ENCODE assay signal across 21 cellular contexts in genomic region chr6:10894958-10895357, GRCh38. TPM values are rescaled to one million over a fixed set of nuclear protein-coding genes. Genes with fewer than 3 reads are reported as not detected.
DNase-seq lines count a peak whose midpoint lies in the region; ATAC-seq, FAIRE-seq and TF ChIP-seq lines count a peak whose summit lies in the region.
"Had no signal": no experiment of that assay in that cellular context is flagged by ENCODE, and none has a peak within 500 bp of the region (broad histone marks: within the 10 kb centered on the region; RNA-seq: fewer than 3 reads in every experiment).

No MANE protein-coding gene starts in this region.

- no peaks in the 10 kb centered on the region for H3K36me3 ChIP-seq in BLaER1 treated with 17β-estradiol and CSF1 and Interleukin-3, amounts not matched to agents 10 nM and 100 nM
- peaks cover 3 to 19% of the 10 kb centered on the region in 2 experiments for H3K36me3 ChIP-seq in HEK293 (ENCODE audit: control insufficient read depth in 2 of 2, insufficient read depth in 1 of 2, low read length in 2 of 2)
- no peaks in the 10 kb centered on the region for H3K36me3 ChIP-seq in endothelial cell of umbilical vein (ENCODE audit: control insufficient read depth in 2 of 2, extremely low read depth in 1 of 2, insufficient read depth in 2 of 2, low read length in 2 of 2)
- H3K36me3 ChIP-seq in colonic mucosa: no peaks in the 10 kb centered on the region

- H2AFZ ChIP-seq in endothelial cell of umbilical vein (ENCODE audit: low read depth, low read length): no peak overlapping the region

- no peak for ATAC-seq in HG03139 (IDR thresholded peaks at IDR 0.05; ENCODE audit: unreplicated experiment)
- ATAC-seq: CD8-positive, alpha-beta T cell; GM12878; HCT116; HepG2 had no signal

- peaks cover 0 to 62% (median 43%) of the 10 kb centered on the region in 11 experiments; a peak in 20 of 22 replicates for H3K9me3 ChIP-seq in BLaER1 treated with 17β-estradiol and CSF1 and Interleukin-3, amounts not matched to agents 10 nM and 100 nM (replicated peaks in 1 of 11)
- no peaks in the 10 kb centered on the region for H3K9me3 ChIP-seq in HEK293 (ENCODE audit: control insufficient read depth, insufficient read depth, low read depth, low read length)
- H3K9me3 ChIP-seq in endothelial cell of umbilical vein (replicated peaks; ENCODE audit: control insufficient read depth, insufficient read depth, low read length): no peaks in the 10 kb centered on the region
- no peaks in the 10 kb centered on the region for H3K9me3 ChIP-seq in colonic mucosa
- H3K9me3 ChIP-seq: BE2C had no signal

- no peaks in the 10 kb centered on the region for H3K9me3 Mint-ChIP-seq in activated CD4-positive, alpha-beta T cell treated with anti-CD3 and anti-CD28 coated beads, Interleukin-2, amount 10 ng/mL, durations not matched to agents 24 days and 14 days
- H3K9me3 Mint-ChIP-seq: CD8-positive, alpha-beta T cell had no signal

- H3K4me2 ChIP-seq in BLaER1 treated with 17β-estradiol and CSF1 and Interleukin-3, amounts not matched to agents 10 nM and 100 nM: peak overlapping the region in 6 of 11 experiments; percentile 20 to 52 (median 32); a peak in 7 of 22 replicates
- H3K4me2 ChIP-seq in endothelial cell of umbilical vein (ENCODE audit: insufficient read depth, low read length): no peak overlapping the region
- H3K4me2 ChIP-seq: KMS-11 had no signal

- no peak overlapping the region for H3K27ac ChIP-seq in BLaER1 treated with 17β-estradiol and CSF1 and Interleukin-3, amounts not matched to agents 10 nM and 100 nM
- no peak overlapping the region for H3K27ac ChIP-seq in HEK293 (ENCODE audit: extremely low read depth, low read depth, low read length)
- no peak overlapping the region for H3K27ac ChIP-seq in endothelial cell of umbilical vein (ENCODE audit: insufficient read depth, low read depth, low read length)
- H3K27ac ChIP-seq in colonic mucosa: no peak overlapping the region
- H3K27ac ChIP-seq: KMS-11 had no signal

- CTCF ChIA-PET in HEK293 (lab: Yijun Ruan, JAX): no interaction called here
- CTCF ChIA-PET in endothelial cell of umbilical vein (lab: Charles Lee): no interaction called here

- dilution Hi-C loops in endothelial cell of umbilical vein (cut with MboI; ENCODE audit: extremely low pct_ligation_motif_present, low sequenced_read_pairs): no loop called here

- H3K36me3 Mint-ChIP-seq in activated CD4-positive, alpha-beta T cell treated with anti-CD3 and anti-CD28 coated beads, Interleukin-2, amount 10 ng/mL, durations not matched to agents 24 days and 14 days (ENCODE audit: low read depth): no peaks in the 10 kb centered on the region
- H3K36me3 Mint-ChIP-seq: CD14-positive monocyte; CD8-positive, alpha-beta T cell had no signal

- TF ChIP-seq POLR2A in NB4 (IDR thresholded peaks at IDR 0.05; ENCODE audit: extremely low read depth, insufficient read length) (no peak), endothelial cell of umbilical vein (IDR thresholded peaks at IDR 0.05; ENCODE audit: low read depth, low read length) (no peak)

- peaks cover 25% of the 10 kb centered on the region for H3K27me3 Mint-ChIP-seq in activated CD4-positive, alpha-beta T cell treated with anti-CD3 and anti-CD28 coated beads, Interleukin-2, amount 10 ng/mL, durations not matched to agents 24 days and 14 days

- peak; percentile 4 for FAIRE-seq in endothelial cell of umbilical vein (lab: Jason Lieb, UNC)
- FAIRE-seq: A204.1, GM12878, HepG2 had no signal

- no TSS peak for BruUV-seq in endothelial cell of umbilical vein (replicated peaks; lab: Mats Ljungman, UMichigan)

- peaks cover 2 to 34% (median 18%) of the 10 kb centered on the region in 10 experiments; a peak in 17 of 20 replicates for H3K4me1 ChIP-seq in BLaER1 treated with 17β-estradiol and CSF1 and Interleukin-3, amounts not matched to agents 10 nM and 100 nM
- H3K4me1 ChIP-seq in HEK293 (ENCODE audit: control insufficient read depth, insufficient read depth, low read length) (no peaks in the 10 kb centered on the region), endothelial cell of umbilical vein (ENCODE audit: control insufficient read depth, extremely low read depth, insufficient read depth, low read length) (no peaks in the 10 kb centered on the region), colonic mucosa (no peaks in the 10 kb centered on the region)
- H3K4me1 ChIP-seq: BE2C had no signal

- no peaks in the 10 kb centered on the region for H3K9me1 ChIP-seq in endothelial cell of umbilical vein (replicated peaks; ENCODE audit: control insufficient read depth, extremely low read depth, insufficient read depth, low read length)

- TF ChIP-seq CTCF in HEK293 (tag by site-specific recombination; IDR thresholded peaks at IDR 0.05) (no peak), NB4 (IDR thresholded peaks at IDR 0.05; ENCODE audit: low read depth, low read length) (no peak), endothelial cell of umbilical vein (IDR thresholded peaks at IDR 0.05; ENCODE audit: extremely low read depth in 1 of 2, insufficient read depth in 1 of 2, low read depth in 1 of 2, low read length in 2 of 2) (no peak), colonic mucosa (IDR thresholded peaks at IDR 0.05) (no peak)

- H3K9ac ChIP-seq in BLaER1 treated with 17β-estradiol and CSF1 and Interleukin-3, amounts not matched to agents 10 nM and 100 nM: no peak overlapping the region
- H3K9ac ChIP-seq in endothelial cell of umbilical vein (replicated peaks; ENCODE audit: extremely low read depth, insufficient read depth, low read length) (no peak overlapping the region), colonic mucosa (ENCODE audit: low read depth in 2 of 2, low read length in 2 of 2) (no peak overlapping the region)
- H3K9ac ChIP-seq: KMS-11 had no signal

- H3K79me2 ChIP-seq in endothelial cell of umbilical vein (ENCODE audit: control insufficient read depth, insufficient read depth, low read length): no peaks in the 10 kb centered on the region

- no peaks in the 10 kb centered on the region for H3K4me1 Mint-ChIP-seq in activated CD4-positive, alpha-beta T cell treated with anti-CD3 and anti-CD28 coated beads, Interleukin-2, amount 10 ng/mL, durations not matched to agents 24 days and 14 days

- POLR2A ChIA-PET in HEK293 (lab: Yijun Ruan, JAX) (no interaction called here), endothelial cell of umbilical vein (lab: Charles Lee) (no interaction called here)

- no peak overlapping the region for H3K4me3 Mint-ChIP-seq in activated CD4-positive, alpha-beta T cell treated with anti-CD3 and anti-CD28 coated beads, Interleukin-2, amount 10 ng/mL, durations not matched to agents 24 days and 14 days
- H3K4me3 Mint-ChIP-seq: CD8-positive, alpha-beta T cell had no signal

- peak overlapping the region in 2 of 10 experiments; percentile 4 to 8; a peak in 2 of 20 replicates for H3K4me3 ChIP-seq in BLaER1 treated with 17β-estradiol and CSF1 and Interleukin-3, amounts not matched to agents 10 nM and 100 nM
- no peak overlapping the region for H3K4me3 ChIP-seq in HEK293 (ENCODE audit: low read depth, low read length)
- H3K4me3 ChIP-seq in NB4 (ENCODE audit: low read depth, low read length): no peak overlapping the region
- no peak overlapping the region for H3K4me3 ChIP-seq in endothelial cell of umbilical vein (replicated peaks in 1 of 3; ENCODE audit: insufficient read depth in 1 of 3, low read depth in 1 of 3, low read length in 3 of 3)
- H3K4me3 ChIP-seq in colonic mucosa: no peak overlapping the region
- H3K4me3 ChIP-seq: GM12878 had no signal

- intact Hi-C loops in endothelial cell of umbilical vein (cut with micrococcal nuclease) (no loop called here), colonic mucosa (cut with DNase I) (no loop called here)
- intact Hi-C loops in activated CD4-positive, alpha-beta T cell treated with anti-CD3 and anti-CD28 coated beads, Interleukin-2, amount 10 ng/mL, durations not matched to agents 24 days and 14 days (cut with micrococcal nuclease): no loop called here

- DNase-seq in NB4 (ENCODE audit: low read depth): peak; percentile 57
- no peak for DNase-seq in endothelial cell of umbilical vein (ENCODE audit: low read depth, low spot score)
- DNase-seq in activated CD4-positive, alpha-beta T cell treated with anti-CD3 and anti-CD28 coated beads, Interleukin-2, amount 10 ng/mL, durations not matched to agents 24 days and 14 days: no peak
- no peak for DNase-seq in colonic mucosa
- no peak for DNase-seq in ecto neural progenitor cell (ENCODE audit: low spot score)
- DNase-seq: ACHN; BE2C; Calu3; CD8-positive, alpha-beta T cell; DMS79 treated with DMSO at 0.1 percent for 48 hours; GOT3; H7 had no signal

- H4K20me1 ChIP-seq in BLaER1 treated with 17β-estradiol and CSF1 and Interleukin-3, amounts not matched to agents 10 nM and 100 nM: no peaks in the 10 kb centered on the region
- H4K20me1 ChIP-seq in endothelial cell of umbilical vein (replicated peaks; ENCODE audit: control insufficient read depth, extremely low read depth, insufficient read depth, low read length): no peaks in the 10 kb centered on the region

- H3K27me3 ChIP-seq in BLaER1 treated with 17β-estradiol and CSF1 and Interleukin-3, amounts not matched to agents 10 nM and 100 nM: no peaks in the 10 kb centered on the region
- H3K27me3 ChIP-seq in endothelial cell of umbilical vein (ENCODE audit: control insufficient read depth in 2 of 2, insufficient read depth in 2 of 2, low read length in 2 of 2) (peaks cover 0 to 2% of the 10 kb centered on the region in 2 experiments), colonic mucosa (no peaks in the 10 kb centered on the region)
- H3K27me3 ChIP-seq: BE2C had no signal

- H3K27ac Mint-ChIP-seq in activated CD4-positive, alpha-beta T cell treated with anti-CD3 and anti-CD28 coated beads, Interleukin-2, amount 10 ng/mL, durations not matched to agents 24 days and 14 days: no peak overlapping the region
- H3K27ac Mint-ChIP-seq: CD14-positive monocyte; CD8-positive, alpha-beta T cell had no signal

RNA-seq across cellular contexts. Expression of gene SYCP2L, which starts 8.1 kb away (rescaled TPM):
- total RNA-seq in endothelial cell of umbilical vein (not detected in 2 replicates), colonic mucosa (under 1 TPM in 1 of 2 donors, not detected in 1; 0.11 TPM)
- polyA plus RNA-seq in endothelial cell of umbilical vein: not detected in 2 replicates
- not detected in 2 replicates for polyA plus RNA-seq in endothelial cell of umbilical vein (2011; cell fraction: cytosol; rRNA removed)
- polyA plus RNA-seq in endothelial cell of umbilical vein (2011; cell fraction: nucleus; rRNA removed): 0.11 and 0.67 TPM in 2 replicates
- polyA plus RNA-seq in endothelial cell of umbilical vein (2012): not detected in 2 replicates
- polyA minus RNA-seq in endothelial cell of umbilical vein: 0.30 TPM in 1 of 2 replicates, not detected in the other
- not detected for polyA minus RNA-seq in endothelial cell of umbilical vein (2011; cell fraction: cytosol; rRNA and poly(A)+ RNA removed)
- polyA minus RNA-seq in endothelial cell of umbilical vein (2011; cell fraction: nucleus; rRNA and poly(A)+ RNA removed): not detected in 2 replicates
- not detected in 2 replicates for total RNA-seq in activated CD4-positive, alpha-beta T cell treated with anti-CD3 and anti-CD28 coated beads, Interleukin-2, amount 10 ng/mL, durations not matched to agents 24 days and 14 days
- total RNA-seq: Calu3; CD8-positive, alpha-beta T cell; GM12878 had no signal
- polyA plus RNA-seq: CD14-positive monocyte had no signal

RNA-seq across cellular contexts. Expression of gene GCM2, which starts 13.1 kb away (rescaled TPM):
- total RNA-seq in endothelial cell of umbilical vein (not detected in 2 replicates), colonic mucosa (not detected)
- polyA plus RNA-seq in endothelial cell of umbilical vein: not detected in 2 replicates
- polyA plus RNA-seq in endothelial cell of umbilical vein (2011; cell fraction: cytosol; rRNA removed): not detected in 2 replicates
- polyA plus RNA-seq in endothelial cell of umbilical vein (2011; cell fraction: nucleus; rRNA removed): not detected in 2 replicates
- polyA plus RNA-seq in endothelial cell of umbilical vein (2012): not detected in 2 replicates
- polyA minus RNA-seq in endothelial cell of umbilical vein: not detected in 2 replicates
- not detected for polyA minus RNA-seq in endothelial cell of umbilical vein (2011; cell fraction: cytosol; rRNA and poly(A)+ RNA removed)
- not detected in 2 replicates for polyA minus RNA-seq in endothelial cell of umbilical vein (2011; cell fraction: nucleus; rRNA and poly(A)+ RNA removed)
- not detected in 2 replicates for total RNA-seq in activated CD4-positive, alpha-beta T cell treated with anti-CD3 and anti-CD28 coated beads, Interleukin-2, amount 10 ng/mL, durations not matched to agents 24 days and 14 days
- total RNA-seq: Calu3; CD8-positive, alpha-beta T cell; GM12878; H7; HepG2 had no signal
- polyA plus RNA-seq: CD14-positive monocyte, GM12878, HepG2 had no signal

RNA-seq across cellular contexts. Expression of gene MAK, which starts 56.6 kb away (rescaled TPM):
- not detected in 2 replicates for total RNA-seq in endothelial cell of umbilical vein
- polyA plus RNA-seq in endothelial cell of umbilical vein: not detected in 2 replicates
- not detected in 2 replicates for polyA plus RNA-seq in endothelial cell of umbilical vein (2011; cell fraction: cytosol; rRNA removed)
- not detected in 2 replicates for polyA plus RNA-seq in endothelial cell of umbilical vein (2011; cell fraction: nucleus; rRNA removed)
- 0.07 and 0.08 TPM in 2 replicates for polyA plus RNA-seq in endothelial cell of umbilical vein (2012)
- 0.08 TPM in 1 of 2 replicates, not detected in the other for polyA minus RNA-seq in endothelial cell of umbilical vein
- polyA minus RNA-seq in endothelial cell of umbilical vein (2011; cell fraction: cytosol; rRNA and poly(A)+ RNA removed): not detected
- not detected in 2 replicates for polyA minus RNA-seq in endothelial cell of umbilical vein (2011; cell fraction: nucleus; rRNA and poly(A)+ RNA removed)
- 0.47 and 0.58 TPM in 2 replicates for total RNA-seq in activated CD4-positive, alpha-beta T cell treated with anti-CD3 and anti-CD28 coated beads, Interleukin-2, amount 10 ng/mL, durations not matched to agents 24 days and 14 days
- total RNA-seq in colonic mucosa: not detected
- polyA plus RNA-seq: HepG2 had no signal
